17 cellular contexts compared by ENCODE assay signal in the genomic region with DNA sequence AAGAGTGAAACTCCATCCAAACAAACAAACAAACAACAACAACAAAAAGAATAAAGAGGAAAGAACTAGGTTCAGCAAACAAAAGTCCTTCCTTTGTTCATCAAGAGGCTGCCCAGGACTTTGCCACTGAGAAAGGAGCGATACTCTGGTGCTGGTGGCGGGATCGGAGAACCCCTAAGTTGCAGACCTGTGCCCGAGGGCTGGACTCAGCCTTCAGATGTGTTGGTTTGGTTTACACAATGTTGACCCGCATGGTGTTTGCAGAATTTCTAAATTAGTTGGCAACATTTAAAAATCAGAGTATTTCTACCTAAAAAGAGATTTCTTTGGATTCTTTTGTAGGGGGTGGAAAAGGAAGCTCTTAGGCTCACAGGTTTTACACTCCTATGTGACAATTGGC. TPM values are rescaled to one million over a fixed set of nuclear protein-coding genes. Genes with fewer than 3 reads are reported as not detected.
DNase-seq lines count a peak whose midpoint lies in the region; ATAC-seq and TF ChIP-seq lines count a peak whose summit lies in the region.
"Had no signal": no experiment of that assay in that cellular context is flagged by ENCODE, and none has a peak within 500 bp of the region (broad histone marks: within the 10 kb centered on the region; RNA-seq: fewer than 3 reads in every experiment).

No MANE protein-coding gene starts in this region.

- H3K27me3 ChIP-seq in mesenchymal stem cell (ENCODE audit: control insufficient read depth in 1 of 2, insufficient read depth in 1 of 2, low read length in 2 of 2) = no peaks in the 10 kb centered on the region
- no peaks in the 10 kb centered on the region for H3K27me3 ChIP-seq in CD8-positive, alpha-beta memory T cell (ENCODE audit: insufficient read depth, low read length, poor library complexity, severe bottlenecking)

- no peak overlapping the region for H3K27ac Mint-ChIP-seq in activated naive CD8-positive, alpha-beta T cell treated with anti-CD3 and anti-CD28 coated beads, Interleukin-2, amount 10 ng/mL, durations not matched to agents 7 days and 5 days
- no peak overlapping the region for H3K27ac Mint-ChIP-seq in activated naive CD8-positive, alpha-beta T cell treated with anti-CD3 and anti-CD28 coated beads for 36 hours
- H3K27ac Mint-ChIP-seq in progenitor cell of endocrine pancreas = no peak overlapping the region
- peak overlapping the region in 2 of 8 donors; percentile 17 to 76 for H3K27ac Mint-ChIP-seq in CD8-positive, alpha-beta memory T cell

- H3K18ac ChIP-seq in mesenchymal stem cell (ENCODE audit: low read depth in 1 of 2, low read length in 2 of 2) = no peak overlapping the region

- no peak overlapping the region for H2AK5ac ChIP-seq in mesenchymal stem cell (ENCODE audit: low read length, severe bottlenecking)

- H3K27me3 Mint-ChIP-seq in activated naive CD8-positive, alpha-beta T cell treated with anti-CD3 and anti-CD28 coated beads, Interleukin-2, amount 10 ng/mL, durations not matched to agents 7 days and 5 days = peaks cover 27% of the 10 kb centered on the region
- H3K27me3 Mint-ChIP-seq in activated naive CD8-positive, alpha-beta T cell treated with anti-CD3 and anti-CD28 coated beads for 36 hours = no peaks in the 10 kb centered on the region
- no peaks in the 10 kb centered on the region for H3K27me3 Mint-ChIP-seq in progenitor cell of endocrine pancreas
- peaks cover 0 to 4% of the 10 kb centered on the region in 2 donors for H3K27me3 Mint-ChIP-seq in CD8-positive, alpha-beta memory T cell

- intact Hi-C loops in OCI-LY7 (cut with micrococcal nuclease; ENCODE audit: unreplicated experiment) = no loop called here

- no peak overlapping the region for H4K91ac ChIP-seq in mesenchymal stem cell (ENCODE audit: low read length)

- H3K9me2 ChIP-seq in OCI-LY7 (ENCODE audit: insufficient read depth, low read length) = no peaks in the 10 kb centered on the region

- no peak overlapping the region for H3K4ac ChIP-seq in mesenchymal stem cell (ENCODE audit: low read depth in 1 of 2, low read length in 2 of 2)

- peaks cover 24% of the 10 kb centered on the region for H3K79me2 ChIP-seq in OCI-LY7 (ENCODE audit: insufficient read depth, low read depth, low read length)

- no peak for ATAC-seq in activated naive CD8-positive, alpha-beta T cell treated with anti-CD3 and anti-CD28 coated beads, Interleukin-2, amount 10 ng/mL, durations not matched to agents 7 days and 5 days (ENCODE audit: low read depth)
- ATAC-seq: HepG2, Right ventricle myocardium inferior had no signal

- 100% methylated on average over 4 of the region's 5 CpGs for WGBS in mesenchymal stem cell

- no peak overlapping the region for H3K4me3 ChIP-seq in OCI-LY7 (ENCODE audit: low read depth, low read length, poor library complexity, severe bottlenecking)
- H3K4me3 ChIP-seq in mesenchymal stem cell (ENCODE audit: insufficient read depth in 1 of 2, low read depth in 1 of 2, low read length in 2 of 2) = no peak overlapping the region
- H3K4me3 ChIP-seq in CD8-positive, alpha-beta memory T cell (ENCODE audit: low read length) = no peak overlapping the region

- H2BK12ac ChIP-seq in mesenchymal stem cell (ENCODE audit: low read length in 2 of 2) = no peak overlapping the region

- no peaks in the 10 kb centered on the region for H3K9me3 Mint-ChIP-seq in activated naive CD8-positive, alpha-beta T cell treated with anti-CD3 and anti-CD28 coated beads, Interleukin-2, amount 10 ng/mL, durations not matched to agents 7 days and 5 days
- H3K9me3 Mint-ChIP-seq in activated naive CD8-positive, alpha-beta T cell treated with anti-CD3 and anti-CD28 coated beads for 36 hours = no peaks in the 10 kb centered on the region
- no peaks in the 10 kb centered on the region for H3K9me3 Mint-ChIP-seq in progenitor cell of endocrine pancreas (ENCODE audit: low read depth)
- no peaks in the 10 kb centered on the region for H3K9me3 Mint-ChIP-seq in CD8-positive, alpha-beta memory T cell

- CTCF ChIA-PET in OCI-LY7 (lab: Charles Lee; ENCODE audit: unreplicated experiment) = no interaction called here
- CTCF ChIA-PET in CD8-positive, alpha-beta memory T cell (lab: Charles Lee) = interaction anchor here (0.9 to 1.4 kb wide), 4 partner anchors 9 to 64 kb away, joined by 3 to 4 read pairs (median 3); no protein-coding TSS in a partner anchor

- DNase-seq in activated naive CD8-positive, alpha-beta T cell treated with anti-CD3 and anti-CD28 coated beads, Interleukin-2, amount 10 ng/mL, durations not matched to agents 7 days and 5 days = no peak
- DNase-seq in activated naive CD8-positive, alpha-beta T cell treated with anti-CD3 and anti-CD28 coated beads for 36 hours = no peak
- no peak for DNase-seq in OCI-LY7 (ENCODE audit: low spot score)
- DNase-seq in mesenchymal stem cell = no peak
- no peak for DNase-seq in NCI-H1436 treated with DMSO at 0.1 percent for 48 hours (lab: John Stamatoyannopoulos, UW)
- no peak for DNase-seq in progenitor cell of endocrine pancreas (ENCODE audit: low spot score, unreplicated experiment)
- DNase-seq in CD8-positive, alpha-beta memory T cell = no peak
- DNase-seq in iPS-NIHi7 (ENCODE audit: extremely low spot score) = no peak
- DNase-seq: DMS53, NCI-H1417 treated with DMSO at 0.1 percent for 48 hours, NCI-H2029 treated with DMSO at 0.1 percent for 48 hours, NCI-H2171 treated with DMSO at 0.1 percent for 48 hours, NCI-H446 treated with DMSO at 0.1 percent for 48 hours, NCI-H748 treated with DMSO at 0.1 percent for 48 hours had no signal

- H3K36me3 Mint-ChIP-seq in activated naive CD8-positive, alpha-beta T cell treated with anti-CD3 and anti-CD28 coated beads, Interleukin-2, amount 10 ng/mL, durations not matched to agents 7 days and 5 days = no peaks in the 10 kb centered on the region
- H3K36me3 Mint-ChIP-seq in activated naive CD8-positive, alpha-beta T cell treated with anti-CD3 and anti-CD28 coated beads for 36 hours = peaks cover 5% of the 10 kb centered on the region
- H3K36me3 Mint-ChIP-seq in progenitor cell of endocrine pancreas (ENCODE audit: insufficient read depth) = peaks cover 5% of the 10 kb centered on the region
- H3K36me3 Mint-ChIP-seq in CD8-positive, alpha-beta memory T cell = peaks cover 0 to 20% (median 5%) of the 10 kb centered on the region in 3 donors

- H3K36me3 ChIP-seq in OCI-LY7 (ENCODE audit: insufficient read depth, low read length) (peaks cover 36% of the 10 kb centered on the region), mesenchymal stem cell (ENCODE audit: control insufficient read depth in 1 of 2, insufficient read depth in 2 of 2, low read depth in 1 of 2, low read length in 2 of 2) (peaks cover 40 to 71% of the 10 kb centered on the region in 2 experiments)
- H3K36me3 ChIP-seq in CD8-positive, alpha-beta memory T cell (ENCODE audit: insufficient read depth, low read length) = no peaks in the 10 kb centered on the region

- H2BK5ac ChIP-seq in mesenchymal stem cell (ENCODE audit: low read depth, low read length, poor library complexity, severe bottlenecking) = no peak overlapping the region

- H3K79me1 ChIP-seq in mesenchymal stem cell (replicated peaks; ENCODE audit: low read length, poor library complexity, severe bottlenecking) = peaks cover 21% of the 10 kb centered on the region

- H3K9me3 ChIP-seq in OCI-LY7 (ENCODE audit: low read length) = no peaks in the 10 kb centered on the region
- H3K9me3 ChIP-seq in mesenchymal stem cell (ENCODE audit: control insufficient read depth, low read length) = no peaks in the 10 kb centered on the region
- no peaks in the 10 kb centered on the region for H3K9me3 ChIP-seq in CD8-positive, alpha-beta memory T cell (ENCODE audit: low read length)

- no peak overlapping the region for H3K23ac ChIP-seq in mesenchymal stem cell (ENCODE audit: low read length in 2 of 2)

- H3K4me2 ChIP-seq in OCI-LY7 (ENCODE audit: low read length) (peak overlapping the region; percentile 91; the same call in 1 of the 2 replicates), mesenchymal stem cell (ENCODE audit: low read length, poor library complexity, severe bottlenecking) (no peak overlapping the region)

- no peak overlapping the region for H3K9ac ChIP-seq in mesenchymal stem cell (ENCODE audit: low read length)

- H2AFZ ChIP-seq in OCI-LY7 (ENCODE audit: low read length) = no peak overlapping the region
- no peak overlapping the region for H2AFZ ChIP-seq in mesenchymal stem cell (ENCODE audit: low read depth, low read length)

- H4K20me1 ChIP-seq in OCI-LY7 (ENCODE audit: insufficient read depth, low read length) = no peaks in the 10 kb centered on the region

- H3K14ac ChIP-seq in mesenchymal stem cell (ENCODE audit: low read length in 2 of 2) = no peak overlapping the region

- peaks cover 37% of the 10 kb centered on the region for H3K4me1 Mint-ChIP-seq in activated naive CD8-positive, alpha-beta T cell treated with anti-CD3 and anti-CD28 coated beads, Interleukin-2, amount 10 ng/mL, durations not matched to agents 7 days and 5 days
- H3K4me1 Mint-ChIP-seq in activated naive CD8-positive, alpha-beta T cell treated with anti-CD3 and anti-CD28 coated beads for 36 hours = peaks cover 34% of the 10 kb centered on the region
- peaks cover 9% of the 10 kb centered on the region for H3K4me1 Mint-ChIP-seq in progenitor cell of endocrine pancreas (ENCODE audit: low read depth)
- peaks cover 40 to 48% (median 48%) of the 10 kb centered on the region in 3 donors for H3K4me1 Mint-ChIP-seq in CD8-positive, alpha-beta memory T cell

- BruUV-seq in OCI-LY7 (replicated peaks; lab: Mats Ljungman, UMichigan) = no TSS peak

- H4K8ac ChIP-seq in mesenchymal stem cell (ENCODE audit: low read length) = no peak overlapping the region

- H3K27ac ChIP-seq in OCI-LY7 (ENCODE audit: low read depth, low read length, poor library complexity, severe bottlenecking) (peak overlapping the region; percentile 95), mesenchymal stem cell (ENCODE audit: low read length, poor library complexity, severe bottlenecking) (no peak overlapping the region)
- no peak overlapping the region for H3K27ac ChIP-seq in CD8-positive, alpha-beta memory T cell (ENCODE audit: low read depth, low read length)
- H3K27ac ChIP-seq: C4-2B had no signal

- peak overlapping the region; percentile 61 for H3K4me3 Mint-ChIP-seq in activated naive CD8-positive, alpha-beta T cell treated with anti-CD3 and anti-CD28 coated beads, Interleukin-2, amount 10 ng/mL, durations not matched to agents 7 days and 5 days
- H3K4me3 Mint-ChIP-seq in activated naive CD8-positive, alpha-beta T cell treated with anti-CD3 and anti-CD28 coated beads for 36 hours = no peak overlapping the region
- no peak overlapping the region for H3K4me3 Mint-ChIP-seq in progenitor cell of endocrine pancreas (ENCODE audit: low read depth)
- peak overlapping the region in 1 of 7 donors; percentile 38 for H3K4me3 Mint-ChIP-seq in CD8-positive, alpha-beta memory T cell

- H2BK120ac ChIP-seq in mesenchymal stem cell (ENCODE audit: low read depth, low read length) = peak overlapping the region; percentile 9

- TF ChIP-seq CTCF in OCI-LY7 (conservative IDR thresholded peaks at IDR 0.05; ENCODE audit: low read length) = no peak
- no peak for TF ChIP-seq CTCF in progenitor cell of endocrine pancreas (IDR thresholded peaks at IDR 0.05; ENCODE audit: unreplicated experiment)

- POLR2A ChIA-PET in activated naive CD8-positive, alpha-beta T cell treated with anti-CD3 and anti-CD28 coated beads, Interleukin-2, amount 10 ng/mL, durations not matched to agents 7 days and 5 days (lab: Charles Lee) = no interaction called here
- POLR2A ChIA-PET in OCI-LY7 (lab: Charles Lee) = interaction anchor here (1.4 to 9.5 kb wide), 8 partner anchors 10 to 115 kb away, joined by 4 to 72 read pairs (median 18); a partner anchor contains a TSS
- POLR2A ChIA-PET in CD8-positive, alpha-beta memory T cell (lab: Charles Lee) = no interaction called here

- peaks cover 71% of the 10 kb centered on the region for H3K4me1 ChIP-seq in OCI-LY7 (ENCODE audit: insufficient read depth, low read length, poor library complexity, severe bottlenecking)
- peaks cover 32% of the 10 kb centered on the region for H3K4me1 ChIP-seq in mesenchymal stem cell (ENCODE audit: control insufficient read depth, insufficient read depth, low read depth, low read length)
- H3K4me1 ChIP-seq in CD8-positive, alpha-beta memory T cell (ENCODE audit: insufficient read depth, low read length) = peaks cover 33% of the 10 kb centered on the region

- no peak overlapping the region for H2BK15ac ChIP-seq in mesenchymal stem cell (ENCODE audit: low read depth, poor library complexity, severe bottlenecking)

RNA-seq across cellular contexts. Expression of a gene that starts 42.5 kb away (rescaled TPM):
- 1 to 10 TPM; 4.8 to 5.0 TPM for total RNA-seq in activated naive CD8-positive, alpha-beta T cell treated with anti-CD3 and anti-CD28 coated beads, Interleukin-2, amount 10 ng/mL, durations not matched to agents 7 days and 5 days
- 1 to 10 TPM; 1.6 to 2.0 TPM for total RNA-seq in activated naive CD8-positive, alpha-beta T cell treated with anti-CD3 and anti-CD28 coated beads for 36 hours
- 16.3 and 19.3 TPM in 2 replicates for total RNA-seq in OCI-LY7 (2014; rRNA removed; shearing (Covaris generic))
- total RNA-seq in OCI-LY7 (2022) (34.9 and 38.2 TPM in 2 replicates), progenitor cell of endocrine pancreas (18.6 and 19.9 TPM in 2 replicates)
- polyA plus RNA-seq in mesenchymal stem cell (2013, experiment 1 of 2) = 133 TPM
- 130 TPM for polyA plus RNA-seq in mesenchymal stem cell (2013, experiment 2 of 2)
- 1 to 10 TPM; 3.7 to 4.1 TPM for total RNA-seq in CD8-positive, alpha-beta memory T cell
- polyA plus RNA-seq in CD8-positive, alpha-beta memory T cell = 5.0 TPM
